ENCODE assay signal across 10 cellular contexts in genomic region chr11:117200813-117201515, GRCh38. TPM values are rescaled to one million over a fixed set of nuclear protein-coding genes. Genes with fewer than 3 reads are reported as not detected.
DNase-seq lines count a peak whose midpoint lies in the region; ATAC-seq and TF ChIP-seq lines count a peak whose summit lies in the region.
"Had no signal": no experiment of that assay in that cellular context is flagged by ENCODE, and none has a peak within 500 bp of the region (broad histone marks: within the 10 kb centered on the region; RNA-seq: fewer than 3 reads in every experiment).

No MANE protein-coding gene starts in this region.

- CTCF ChIA-PET in RWPE1 (lab: Yijun Ruan, JAX): no interaction called here

- H3K4me3 ChIP-seq in CD4-positive, CD25-positive, alpha-beta regulatory T cell (ENCODE audit: low read depth, low read length): no peak overlapping the region
- H3K4me3 ChIP-seq in iPS-11a (ENCODE audit: low read depth, low read length): peak overlapping the region; percentile 60
- peak overlapping the region; percentile 59 to 90 (median 86) for H3K4me3 ChIP-seq in sigmoid colon

- H3K9me3 Mint-ChIP-seq in CD4-positive, CD25-positive, alpha-beta regulatory T cell: no peaks in the 10 kb centered on the region

- no peak for TF ChIP-seq EP300 in sigmoid colon (IDR thresholded peaks at IDR 0.05)

- peak overlapping the region in 2 of 3 donors; percentile 67 for H3K27ac Mint-ChIP-seq in CD4-positive, CD25-positive, alpha-beta regulatory T cell

- no peak overlapping the region for H3K27ac ChIP-seq in CD4-positive, CD25-positive, alpha-beta regulatory T cell (ENCODE audit: insufficient read depth, low read length, poor library complexity, severe bottlenecking)
- peak overlapping the region; percentile 58 for H3K27ac ChIP-seq in adipose tissue (ENCODE audit: low read depth, low read length)
- H3K27ac ChIP-seq in sigmoid colon: peak overlapping the region; percentile 90 to 99 (median 96)
- H3K27ac ChIP-seq in RWPE1: no peak overlapping the region

- peak in 1 of 2 donors; percentile 25 for TF ChIP-seq POLR2A in sigmoid colon (IDR thresholded peaks at IDR 0.05)

- intact Hi-C loops in sigmoid colon (cut with DNase I): no loop called here

- H3K36me3 ChIP-seq in CD4-positive, CD25-positive, alpha-beta regulatory T cell (ENCODE audit: control insufficient read depth, insufficient read depth, low read length): peaks cover 21% of the 10 kb centered on the region
- peaks cover 34 to 55% (median 43%) of the 10 kb centered on the region in 4 donors for H3K36me3 ChIP-seq in sigmoid colon

- no peak for ATAC-seq in CD4-positive, CD25-positive, alpha-beta regulatory T cell (ENCODE audit: low read depth in 2 of 2)

- H3K9me3 ChIP-seq in CD4-positive, CD25-positive, alpha-beta regulatory T cell (ENCODE audit: control insufficient read depth in 2 of 2, low read length in 2 of 2): no peaks in the 10 kb centered on the region
- no peaks in the 10 kb centered on the region for H3K9me3 ChIP-seq in sigmoid colon

- no peaks in the 10 kb centered on the region for H3K27me3 ChIP-seq in CD4-positive, CD25-positive, alpha-beta regulatory T cell (ENCODE audit: control insufficient read depth, insufficient read depth, low read length)
- H3K27me3 ChIP-seq in sigmoid colon: no peaks in the 10 kb centered on the region

- POLR2A ChIA-PET in RWPE1 (lab: Yijun Ruan, JAX; ENCODE audit: low non-redundant PET): no interaction called here

- 67 to 81% (median 77%) methylated on average over 11 of the region's 11 CpGs for WGBS in adipose tissue, 3 donors
- WGBS in sigmoid colon, 2 donors: 85% methylated on average over 11 of the region's 11 CpGs

- peaks cover 0 to 13% (median 3%) of the 10 kb centered on the region in 4 donors for H3K4me1 Mint-ChIP-seq in CD4-positive, CD25-positive, alpha-beta regulatory T cell

- DNase-seq in CD4-positive, CD25-positive, alpha-beta regulatory T cell: no peak
- DNase-seq in sigmoid colon: no peak
- no peak for DNase-seq in RWPE1 (ENCODE audit: low spot score)
- DNase-seq in NCI-H1436 (lab: John Stamatoyannopoulos, UW): no peak
- no peak for DNase-seq in COLO668 (lab: John Stamatoyannopoulos, UW; ENCODE audit: unreplicated experiment)
- DNase-seq in COLO829 (ENCODE audit: low spot score): no peak
- DNase-seq: amniotic stem cell; NK-92 treated with Interleukin-12 subunit alpha and Interleukin-12 subunit beta, amount 100 ng/mL, for 24 hours had no signal

- H3K36me3 Mint-ChIP-seq in CD4-positive, CD25-positive, alpha-beta regulatory T cell: peaks cover 20% of the 10 kb centered on the region

- TF ChIP-seq CTCF in sigmoid colon (IDR thresholded peaks at IDR 0.05) (peak in 1 of 4 experiments; percentile 30), RWPE1 (conservative IDR thresholded peaks at IDR 0.05; ENCODE audit: low read depth) (no peak)

- no peaks in the 10 kb centered on the region for H3K27me3 Mint-ChIP-seq in CD4-positive, CD25-positive, alpha-beta regulatory T cell

- H3K4me3 Mint-ChIP-seq in CD4-positive, CD25-positive, alpha-beta regulatory T cell: no peak overlapping the region

- no peaks in the 10 kb centered on the region for H3K4me1 ChIP-seq in CD4-positive, CD25-positive, alpha-beta regulatory T cell (ENCODE audit: control insufficient read depth, insufficient read depth, low read length, poor library complexity, severe bottlenecking)
- peaks cover 0 to 54% (median 49%) of the 10 kb centered on the region in 4 donors for H3K4me1 ChIP-seq in sigmoid colon

RNA-seq across cellular contexts. Expression of gene TAGLN, which starts 1.8 kb away (rescaled TPM):
- total RNA-seq in CD4-positive, CD25-positive, alpha-beta regulatory T cell: 11.7 TPM
- polyA plus RNA-seq in CD4-positive, CD25-positive, alpha-beta regulatory T cell: 1 to 10 TPM in 1 of 4 donors, under 1 TPM in 3; 0.25 to 1.3 (median 0.64) TPM
- polyA plus RNA-seq in adipose tissue (1,000 to 10,000 TPM in 2 of 3 donors, 100 to 1,000 TPM in 1; 106 to 1,292 (median 1,213) TPM), sigmoid colon (1,000 to 10,000 TPM in 1 of 3 donors, 100 to 1,000 TPM in 2; 112 to 1,100 (median 337) TPM)
- over 10,000 TPM in 3 of 4 donors, 1,000 to 10,000 TPM in 1; 6,854 to 14,048 (median 12,596) TPM for total RNA-seq in sigmoid colon

RNA-seq across cellular contexts. Expression of gene SIDT2, which starts 22.4 kb away (rescaled TPM):
- 129 TPM for total RNA-seq in CD4-positive, CD25-positive, alpha-beta regulatory T cell
- polyA plus RNA-seq in CD4-positive, CD25-positive, alpha-beta regulatory T cell: 1 to 10 TPM; 2.5 to 5.9 (median 4.6) TPM
- 10 to 100 TPM; 52.6 to 93.2 (median 54.5) TPM for polyA plus RNA-seq in adipose tissue
- total RNA-seq in sigmoid colon: 10 to 100 TPM; 20.7 to 50.7 (median 28.5) TPM
- polyA plus RNA-seq in sigmoid colon: 10 to 100 TPM in 2 of 3 donors, 1 to 10 TPM in 1; 7.6 to 33.1 (median 12.0) TPM

RNA-seq across cellular contexts. Expression of gene PCSK7, which starts 30.9 kb away (rescaled TPM):
- total RNA-seq in CD4-positive, CD25-positive, alpha-beta regulatory T cell: 478 TPM
- 10 to 100 TPM; 55.0 to 76.1 (median 63.4) TPM for polyA plus RNA-seq in CD4-positive, CD25-positive, alpha-beta regulatory T cell
- polyA plus RNA-seq in adipose tissue: 10 to 100 TPM; 12.5 to 35.5 (median 20.1) TPM
- 10 to 100 TPM; 22.1 to 55.1 (median 31.1) TPM for total RNA-seq in sigmoid colon
- 100 to 1,000 TPM in 1 of 3 donors, 10 to 100 TPM in 2; 18.0 to 116 (median 21.7) TPM for polyA plus RNA-seq in sigmoid colon

RNA-seq across cellular contexts. Expression of gene RNF214, which starts 31.5 kb away (rescaled TPM):
- total RNA-seq in CD4-positive, CD25-positive, alpha-beta regulatory T cell: 54.6 TPM
- 10 to 100 TPM; 51.0 to 69.6 (median 55.7) TPM for polyA plus RNA-seq in CD4-positive, CD25-positive, alpha-beta regulatory T cell
- 10 to 100 TPM in 2 of 3 donors, 1 to 10 TPM in 1; 9.4 to 17.0 (median 11.5) TPM for polyA plus RNA-seq in adipose tissue
- 10 to 100 TPM; 11.1 to 23.8 (median 12.8) TPM for total RNA-seq in sigmoid colon
- polyA plus RNA-seq in sigmoid colon: 10 to 100 TPM in 2 of 3 donors, 1 to 10 TPM in 1; 6.2 to 12.0 (median 10.2) TPM

RNA-seq across cellular contexts. Expression of gene PAFAH1B2, which starts 56.9 kb away (rescaled TPM):
- 43.3 TPM for total RNA-seq in CD4-positive, CD25-positive, alpha-beta regulatory T cell
- 10 to 100 TPM; 15.0 to 24.1 (median 16.9) TPM for polyA plus RNA-seq in CD4-positive, CD25-positive, alpha-beta regulatory T cell
- 10 to 100 TPM in 2 of 3 donors, 1 to 10 TPM in 1; 8.1 to 35.5 (median 22.2) TPM for polyA plus RNA-seq in adipose tissue
- 10 to 100 TPM; 42.1 to 76.4 (median 58.0) TPM for total RNA-seq in sigmoid colon
- 10 to 100 TPM; 26.0 to 33.1 (median 28.8) TPM for polyA plus RNA-seq in sigmoid colon

Comparison
In these comparisons a context has a peak if more than half of its experiments do, and no peak if none do; other contexts are left out.
1. H3K27ac ChIP-seq: peak in adipose tissue (single experiment) and sigmoid colon (4 of 4); none in CD4-positive, CD25-positive, alpha-beta regulatory T cell (single experiment) and RWPE1 (single experiment).
2. RNA of gene TAGLN, which starts 1.8 kb away (polyA plus RNA-seq): 106 to 1,292 TPM in adipose tissue and 112 to 1,100 TPM in sigmoid colon; 0.25 to 1.3 TPM in CD4-positive, CD25-positive, alpha-beta regulatory T cell; every median in the first group is over 10 times any median in the second.